In the genomic region with DNA sequence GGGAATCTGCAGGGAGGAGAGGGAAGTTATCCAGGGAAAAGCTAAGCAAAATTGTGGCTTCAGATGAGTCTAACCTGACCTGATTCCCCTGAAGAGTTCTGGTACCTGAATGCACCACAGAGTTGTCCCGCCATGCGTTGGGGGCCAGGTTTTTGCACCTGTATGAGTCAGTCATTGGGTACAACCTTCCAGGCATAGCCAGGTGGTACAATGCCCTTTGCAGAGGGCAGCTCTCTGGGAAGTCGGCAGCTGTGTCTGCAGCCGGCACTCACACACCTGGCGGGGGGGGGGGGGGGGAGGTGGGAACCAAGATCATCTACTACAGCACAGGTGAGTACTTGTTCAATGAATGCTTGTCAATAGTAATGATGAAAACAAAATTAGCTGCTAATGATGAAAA, we compare ENCODE assay signal across 16 cellular contexts.
"Had no signal": no experiment of that assay in that cellular context is flagged by ENCODE, and none has a peak within 500 bp of the region (broad histone marks: within the 10 kb centered on the region; RNA-seq: fewer than 3 reads in every experiment).

No MANE protein-coding gene starts in this region.

- ATAC-seq: activated CD4-positive, CD25-positive, alpha-beta regulatory T cell treated with anti-CD3 and anti-CD28 coated beads, Interleukin-2, amount 50 U/mL, for 24 hours; foreskin keratinocyte; left ventricle myocardium superior; stimulated activated naive B cell treated with anti-CD40 and anti-IgM and Interleukin-4, amounts not matched to agents 10 μg/mL and 1 μg/mL and 100 μg/mL, for 72 hours had no signal

- H3K27ac ChIP-seq: ascending aorta, foreskin keratinocyte, right atrium auricular region, tibial nerve, vagina had no signal

- DNase-seq: activated CD4-positive, alpha-beta T cell treated with anti-CD3 and anti-CD28 coated beads, Interleukin-2, amount 50 U/mL, for 4 hours; activated naive CD4-positive, alpha-beta T cell treated with anti-CD3 and anti-CD28 coated beads, Interleukin-2, amount 10 ng/mL, durations not matched to agents 7 days and 5 days; activated T-cell treated with anti-CD3 and anti-CD28 coated beads for 4 hours; effector memory CD4-positive, alpha-beta T cell; foreskin keratinocyte; head of caudate nucleus; kidney glomerular epithelial cell; left ventricle myocardium superior; nucleus accumbens; stimulated activated CD4-positive, alpha-beta T cell treated with anti-CD3 and anti-CD28 coated beads, Interleukin-4, amount 100 ng/mL, for 1 hour; stimulated activated naive B cell treated with anti-CD40 and anti-IgM and Interleukin-4, amounts not matched to agents 10 μg/mL and 1 μg/mL and 100 μg/mL, for 72 hours had no signal
